Comparison of ENCODE assay signal across 13 cellular contexts in genomic region chr9:32578976-32579375, GRCh38. TPM values are rescaled to one million over a fixed set of nuclear protein-coding genes. Genes with fewer than 3 reads are reported as not detected.
"Had no signal": no experiment of that assay in that cellular context is flagged by ENCODE, and none has a peak within 500 bp of the region (broad histone marks: within the 10 kb centered on the region; RNA-seq: fewer than 3 reads in every experiment).

No MANE protein-coding gene starts in this region.

- H3K4me1 ChIP-seq: prostate gland, upper lobe of left lung had no signal

- H3K9me3 ChIP-seq: ascending aorta, heart right ventricle, left ventricle myocardium inferior, prostate gland, upper lobe of left lung had no signal

- H3K27ac ChIP-seq: ascending aorta, heart right ventricle, left ventricle myocardium inferior, prostate gland, upper lobe of left lung had no signal

- H3K9me3 Mint-ChIP-seq: stimulated activated naive CD8-positive, alpha-beta T cell treated with anti-CD3 and anti-CD28 coated beads, Interleukin-15, Interleukin-2, amounts not matched to agents 100 ng/mL and 50 ng/mL, for 24 hours; T-helper 1 cell treated with Interleukin-12 subunit alpha and Interleukin-12 subunit beta and Interleukin-4 antibody, amounts not matched to agents 30 μg/mL and 1 μg/mL, for 36 hours had no signal

- H3K4me3 ChIP-seq: left ventricle myocardium inferior, prostate gland, upper lobe of left lung had no signal

- H3K27me3 ChIP-seq: ascending aorta, upper lobe of left lung had no signal

- H3K36me3 ChIP-seq: ascending aorta, heart right ventricle, left ventricle myocardium inferior, prostate gland, upper lobe of left lung had no signal

- H3K4me3 Mint-ChIP-seq: stimulated activated naive CD8-positive, alpha-beta T cell treated with anti-CD3 and anti-CD28 coated beads, Interleukin-15, Interleukin-2, amounts not matched to agents 100 ng/mL and 50 ng/mL, for 24 hours; T-helper 1 cell treated with Interleukin-12 subunit alpha and Interleukin-12 subunit beta and Interleukin-4 antibody, amounts not matched to agents 30 μg/mL and 1 μg/mL, for 36 hours had no signal

- H3K27ac Mint-ChIP-seq: stimulated activated naive CD8-positive, alpha-beta T cell treated with anti-CD3 and anti-CD28 coated beads, Interleukin-15, Interleukin-2, amounts not matched to agents 100 ng/mL and 50 ng/mL, for 24 hours; T-helper 1 cell treated with Interleukin-12 subunit alpha and Interleukin-12 subunit beta and Interleukin-4 antibody, amounts not matched to agents 30 μg/mL and 1 μg/mL, for 36 hours had no signal

- DNase-seq: cortex of kidney had no signal

RNA-seq across cellular contexts. Expression of gene TAF1L, which starts 56.5 kb away (rescaled TPM):
- total RNA-seq: ascending aorta, esophagus mucosa, heart right ventricle, left ventricle myocardium inferior, omental fat pad, right cardiac atrium, upper lobe of left lung had no signal
- polyA plus RNA-seq: neural cell, right cardiac atrium, small intestine had no signal
